10 cellular contexts compared by ENCODE assay signal in the genomic region with DNA sequence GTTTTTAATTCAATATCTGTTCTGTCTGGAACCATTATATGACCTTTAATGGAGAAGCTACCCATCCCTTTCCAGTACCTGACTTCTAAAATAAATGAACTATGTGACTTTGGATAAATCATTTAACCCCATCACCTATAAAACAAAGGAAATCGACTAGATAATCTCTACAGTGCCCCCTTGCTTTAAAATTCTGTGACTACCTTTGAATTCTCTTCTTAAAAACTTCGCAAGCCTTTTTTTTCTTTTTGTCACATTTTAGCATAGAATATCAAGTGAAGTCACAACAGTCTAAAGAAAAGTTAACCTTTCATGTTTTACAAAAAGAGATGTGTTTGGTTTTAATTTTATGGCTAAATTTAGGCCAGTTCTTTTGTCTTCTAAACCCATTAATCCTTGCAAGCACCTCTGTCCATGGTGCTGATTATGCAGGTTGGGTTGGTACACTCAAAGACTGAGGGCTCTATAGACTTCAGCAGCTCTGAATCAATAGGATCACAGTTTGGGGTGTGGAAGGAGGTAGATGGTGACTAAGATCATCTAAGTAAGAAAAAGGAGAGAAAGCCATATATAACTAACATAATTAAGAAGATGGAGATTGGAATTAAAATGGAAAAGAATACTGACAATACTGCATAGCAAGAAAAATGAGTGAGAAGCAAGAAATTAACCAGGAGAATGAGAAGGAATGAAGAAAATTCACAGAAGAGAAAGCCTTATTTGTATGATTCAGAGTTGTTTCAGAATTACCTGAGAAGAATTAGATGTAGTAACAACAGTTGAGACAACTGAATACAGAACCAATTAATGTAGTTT. TPM values are rescaled to one million over a fixed set of nuclear protein-coding genes. Genes with fewer than 3 reads are reported as not detected.
DNase-seq lines count a peak whose midpoint lies in the region; ATAC-seq, FAIRE-seq and TF ChIP-seq lines count a peak whose summit lies in the region.
"Had no signal": no experiment of that assay in that cellular context is flagged by ENCODE, and none has a peak within 500 bp of the region (broad histone marks: within the 10 kb centered on the region; RNA-seq: fewer than 3 reads in every experiment).

No MANE protein-coding gene starts in this region.

- no peaks in the 10 kb centered on the region for H3K4me1 ChIP-seq in astrocyte (ENCODE audit: insufficient read depth, low read length)
- H3K4me1 ChIP-seq in pancreas = no peaks in the 10 kb centered on the region

- H3K27me3 ChIP-seq in astrocyte (ENCODE audit: insufficient read depth, low read length) = no peaks in the 10 kb centered on the region
- no peaks in the 10 kb centered on the region for H3K27me3 ChIP-seq in pancreas

- H2AFZ ChIP-seq in astrocyte (ENCODE audit: low read depth, low read length) = no peak overlapping the region

- ATAC-seq in HG03342 (IDR thresholded peaks at IDR 0.05; ENCODE audit: unreplicated experiment) (no peak), pancreas (no peak)

- H3K27ac Mint-ChIP-seq in astrocyte (ENCODE audit: unreplicated experiment) = no peak overlapping the region

- no peak overlapping the region for H3K4me3 Mint-ChIP-seq in astrocyte (ENCODE audit: unreplicated experiment)

- DNase-seq in ELF-1 (ENCODE audit: low read depth, low spot score) = peak; percentile 8
- DNase-seq in astrocyte (ENCODE audit: low read depth) = peak; percentile 9
- peak; percentile 60 for DNase-seq in iPS-NIHi11 (ENCODE audit: low spot score)
- DNase-seq in pancreas = no peak
- no peak for DNase-seq in activated effector memory CD4-positive, alpha-beta T cell treated with anti-CD3 and anti-CD28 coated beads, Interleukin-2, amount 50 U/mL, for 16 hours
- no peak for DNase-seq in ureter (ENCODE audit: low spot score)
- DNase-seq: KG1 had no signal

- no peaks in the 10 kb centered on the region for H3K9me3 Mint-ChIP-seq in astrocyte (ENCODE audit: unreplicated experiment)

- no peak overlapping the region for H3K9ac ChIP-seq in astrocyte (ENCODE audit: low read length)

- no peak overlapping the region for H3K4me2 ChIP-seq in astrocyte (ENCODE audit: low read length)

- WGBS in pancreas, 2 donors = 39 to 41% methylated on average over 2 of the region's 2 CpGs

- TF ChIP-seq RAD21 in Ishikawa (IDR thresholded peaks at IDR 0.05; ENCODE audit: low read depth) = no peak

- FAIRE-seq in astrocyte (lab: Jason Lieb, UNC) = no peak
- FAIRE-seq in pancreas (lab: Jason Lieb, UNC) = no peak
- FAIRE-seq: islet of Langerhans had no signal

- H3K36me3 ChIP-seq in astrocyte (ENCODE audit: insufficient read depth, low read length) (no peaks in the 10 kb centered on the region), pancreas (no peaks in the 10 kb centered on the region)

- H3K27me3 Mint-ChIP-seq in astrocyte (ENCODE audit: low read depth, unreplicated experiment) = peaks cover 9% of the 10 kb centered on the region

- H3K4me3 ChIP-seq in astrocyte (ENCODE audit: insufficient read depth, low read depth, low read length) (no peak overlapping the region), pancreas (no peak overlapping the region)

- TF ChIP-seq EP300 in Ishikawa (IDR thresholded peaks at IDR 0.05; ENCODE audit: borderline replicate concordance) = no peak

- no peaks in the 10 kb centered on the region for H4K20me1 ChIP-seq in astrocyte (ENCODE audit: insufficient read depth, low read length)

- no peaks in the 10 kb centered on the region for H3K79me2 ChIP-seq in astrocyte (ENCODE audit: insufficient read depth, low read length)

- intact Hi-C loops in pancreas (cut with DNase I) = no loop called here

- TF ChIP-seq CTCF in astrocyte (IDR thresholded peaks at IDR 0.05; ENCODE audit: insufficient read depth, low read depth, low read length) (no peak), pancreas (IDR thresholded peaks at IDR 0.05) (no peak)

- no peaks in the 10 kb centered on the region for H3K36me3 Mint-ChIP-seq in astrocyte (ENCODE audit: low read depth, unreplicated experiment)

- no peaks in the 10 kb centered on the region for H3K4me1 Mint-ChIP-seq in astrocyte (ENCODE audit: low read depth, unreplicated experiment)

- H3K27ac ChIP-seq in astrocyte (ENCODE audit: low read depth, low read length) (no peak overlapping the region), pancreas (no peak overlapping the region)

- no peaks in the 10 kb centered on the region for H3K9me3 ChIP-seq in astrocyte (ENCODE audit: insufficient read depth, low read depth, low read length)
- H3K9me3 ChIP-seq in pancreas = no peaks in the 10 kb centered on the region

TF ChIP-seq in Ishikawa, 13 proteins besides CTCF, POLR2A, EP300 and RAD21:
- TF ChIP-seq ZBTB7A (IDR thresholded peaks at IDR 0.05; ENCODE audit: low read depth) = no peak
- TF ChIP-seq, protein P1, sequence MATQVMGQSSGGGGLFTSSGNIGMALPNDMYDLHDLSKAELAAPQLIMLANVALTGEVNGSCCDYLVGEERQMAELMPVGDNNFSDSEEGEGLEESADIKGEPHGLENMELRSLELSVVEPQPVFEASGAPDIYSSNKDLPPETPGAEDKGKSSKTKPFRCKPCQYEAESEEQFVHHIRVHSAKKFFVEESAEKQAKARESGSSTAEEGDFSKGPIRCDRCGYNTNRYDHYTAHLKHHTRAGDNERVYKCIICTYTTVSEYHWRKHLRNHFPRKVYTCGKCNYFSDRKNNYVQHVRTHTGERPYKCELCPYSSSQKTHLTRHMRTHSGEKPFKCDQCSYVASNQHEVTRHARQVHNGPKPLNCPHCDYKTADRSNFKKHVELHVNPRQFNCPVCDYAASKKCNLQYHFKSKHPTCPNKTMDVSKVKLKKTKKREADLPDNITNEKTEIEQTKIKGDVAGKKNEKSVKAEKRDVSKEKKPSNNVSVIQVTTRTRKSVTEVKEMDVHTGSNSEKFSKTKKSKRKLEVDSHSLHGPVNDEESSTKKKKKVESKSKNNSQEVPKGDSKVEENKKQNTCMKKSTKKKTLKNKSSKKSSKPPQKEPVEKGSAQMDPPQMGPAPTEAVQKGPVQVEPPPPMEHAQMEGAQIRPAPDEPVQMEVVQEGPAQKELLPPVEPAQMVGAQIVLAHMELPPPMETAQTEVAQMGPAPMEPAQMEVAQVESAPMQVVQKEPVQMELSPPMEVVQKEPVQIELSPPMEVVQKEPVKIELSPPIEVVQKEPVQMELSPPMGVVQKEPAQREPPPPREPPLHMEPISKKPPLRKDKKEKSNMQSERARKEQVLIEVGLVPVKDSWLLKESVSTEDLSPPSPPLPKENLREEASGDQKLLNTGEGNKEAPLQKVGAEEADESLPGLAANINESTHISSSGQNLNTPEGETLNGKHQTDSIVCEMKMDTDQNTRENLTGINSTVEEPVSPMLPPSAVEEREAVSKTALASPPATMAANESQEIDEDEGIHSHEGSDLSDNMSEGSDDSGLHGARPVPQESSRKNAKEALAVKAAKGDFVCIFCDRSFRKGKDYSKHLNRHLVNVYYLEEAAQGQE (IDR thresholded peaks at IDR 0.05; ENCODE audit: low read depth) = peak; percentile 93

RNA-seq across cellular contexts. Expression of a gene that starts 59.2 kb away (rescaled TPM):
- total RNA-seq in astrocyte (0.07 and 0.10 TPM in 2 replicates), pancreas (under 1 TPM in 4 of 6 donors, not detected in 2; 0.06 to 0.14 (median 0.09) TPM), ureter (not detected)
- under 1 TPM in 1 of 2 donors, not detected in 1; 0.05 TPM for polyA plus RNA-seq in pancreas

Comparison
In these comparisons a context has a peak if more than half of its experiments do, and no peak if none do; other contexts are left out.
1. DNase-seq: peak in ELF-1 (single experiment), astrocyte (single experiment) and iPS-NIHi11 (single experiment); none in pancreas (0 of 6), activated effector memory CD4-positive, alpha-beta T cell treated with anti-CD3 and anti-CD28 coated beads, Interleukin-2, amount 50 U/mL, for 16 hours (single experiment) and ureter (single experiment).